ENCODE assay signal across 8 cellular contexts in genomic region chr10:71694567-71694968, GRCh38. TPM values are rescaled to one million over a fixed set of nuclear protein-coding genes. Genes with fewer than 3 reads are reported as not detected.
DNase-seq lines count a peak whose midpoint lies in the region; ATAC-seq and TF ChIP-seq lines count a peak whose summit lies in the region.

No MANE protein-coding gene starts in this region.

- H3K4me1 Mint-ChIP-seq in T-cell, result peaks cover 42 to 52% (median 43%) of the 10 kb centered on the region in 3 donors

- peak overlapping the region; percentile 84 to 86 for H3K27ac Mint-ChIP-seq in T-cell

- POLR2A ChIA-PET in T-cell (lab: Charles Lee), result no interaction called here

- no peaks in the 10 kb centered on the region for H3K36me3 Mint-ChIP-seq in T-cell

- DNase-seq in stimulated activated CD4-positive, alpha-beta T cell treated with anti-CD3 and anti-CD28 coated beads, Interleukin-12 subunit alpha, Interleukin-12 subunit beta, amount 100 ng/mL, for 4 hours, result peak; percentile 23
- DNase-seq in stimulated activated CD4-positive, alpha-beta T cell treated with anti-CD3 and anti-CD28 coated beads, Interleukin-1b, Interleukin-23, amount 100 ng/mL, for 48 hours, result no peak
- DNase-seq in T-cell (peak in 29 of 34 experiments; percentile 12 to 61 (median 30)), cardiac septum (ENCODE audit: low spot score) (peak; percentile 89), foreskin melanocyte (no peak), foreskin fibroblast (no peak), NCI-H345 (lab: John Stamatoyannopoulos, UW) (no peak)

- ATAC-seq in HG03095 (IDR thresholded peaks at IDR 0.05; ENCODE audit: unreplicated experiment) (peak; percentile 79), T-cell (replicated peaks in 1 of 4) (peak; percentile 69 to 78 (median 72))

- TF ChIP-seq CTCF in foreskin fibroblast (IDR thresholded peaks at IDR 0.05; ENCODE audit: low read depth, low read length), result no peak

- CTCF ChIA-PET in T-cell (lab: Charles Lee), result interaction anchor here in 1 of 2 donors (0.6 to 1.2 kb wide), 5 partner anchors 13 to 202 kb away, joined by 3 to 5 read pairs (median 3); partner anchors contain the start of gene VSIR

- H3K27me3 Mint-ChIP-seq in T-cell, result no peaks in the 10 kb centered on the region

- H3K4me3 ChIP-seq in foreskin fibroblast (ENCODE audit: low read depth in 1 of 2, low read length in 2 of 2), result no peak overlapping the region

- intact Hi-C loops in cardiac septum (cut with DNase I), result loop anchor here (5.0 kb wide), 1 partner anchor 82 kb away; no protein-coding TSS in a partner anchor

- no peaks in the 10 kb centered on the region for H3K9me3 Mint-ChIP-seq in T-cell

- H3K4me3 Mint-ChIP-seq in T-cell, result peak overlapping the region; percentile 39 to 72 (median 59)

RNA-seq across cellular contexts. Expression of gene C10orf105, which starts 25.0 kb away (rescaled TPM):
- under 1 TPM; 0.15 to 0.45 (median 0.16) TPM for total RNA-seq in T-cell
- not detected for total RNA-seq in cardiac septum

Comparison
In these comparisons a context has a peak if more than half of its experiments do, and no peak if none do; other contexts are left out.
1. DNase-seq: peak in stimulated activated CD4-positive, alpha-beta T cell treated with anti-CD3 and anti-CD28 coated beads, Interleukin-12 subunit alpha, Interleukin-12 subunit beta, amount 100 ng/mL, for 4 hours (single experiment), T-cell (29 of 34) and cardiac septum (single experiment); none in stimulated activated CD4-positive, alpha-beta T cell treated with anti-CD3 and anti-CD28 coated beads, Interleukin-1b, Interleukin-23, amount 100 ng/mL, for 48 hours (single experiment), foreskin melanocyte (single experiment), foreskin fibroblast (0 of 2) and NCI-H345 (single experiment).